ENCODE assay signal across 32 cellular contexts in genomic region chr5:145429170-145429569, GRCh38.
DNase-seq lines count a peak whose midpoint lies in the region; ATAC-seq and TF ChIP-seq lines count a peak whose summit lies in the region.
"Had no signal": no experiment of that assay in that cellular context is flagged by ENCODE, and none has a peak within 500 bp of the region (broad histone marks: within the 10 kb centered on the region; RNA-seq: fewer than 3 reads in every experiment).

No MANE protein-coding gene starts in this region.

- H3K27me3 Mint-ChIP-seq in activated T-cell treated with anti-CD3 and anti-CD28 coated beads, Interleukin-2, amount 50 U/mL, for 72 hours (ENCODE audit: low read depth): no peaks in the 10 kb centered on the region
- H3K27me3 Mint-ChIP-seq: activated CD8-positive, alpha-beta T cell treated with anti-CD3 and anti-CD28 coated beads for 36 hours; dendritic cell treated with granulocyte-macrophage colony-stimulating factor and Interleukin-4, amounts not matched to agents 40 ng/mL and 50 ng/mL, for 4 days had no signal

- H3K27ac Mint-ChIP-seq in activated T-cell treated with anti-CD3 and anti-CD28 coated beads, Interleukin-2, amount 50 U/mL, for 72 hours: no peak overlapping the region
- H3K27ac Mint-ChIP-seq: activated CD8-positive, alpha-beta T cell treated with anti-CD3 and anti-CD28 coated beads for 36 hours; activated naive CD4-positive, alpha-beta T cell treated with anti-CD3 and anti-CD28 coated beads, Interleukin-2, amount 50 U/mL, for 72 hours; dendritic cell treated with granulocyte-macrophage colony-stimulating factor and Interleukin-4, amounts not matched to agents 40 ng/mL and 50 ng/mL, for 4 days; endodermal cell; nephron had no signal

- ATAC-seq in GM18907 (IDR thresholded peaks at IDR 0.05; ENCODE audit: unreplicated experiment) (peak; percentile 45), HG02870 (IDR thresholded peaks at IDR 0.05; ENCODE audit: unreplicated experiment) (peak; percentile 82), omental fat pad (ENCODE audit: low FRiP score) (no peak)
- no peak for ATAC-seq in activated T-cell treated with anti-CD3 and anti-CD28 coated beads, Interleukin-2, amount 50 U/mL, for 72 hours (replicated peaks in 1 of 2)
- ATAC-seq: activated CD8-positive, alpha-beta T cell treated with anti-CD3 and anti-CD28 coated beads for 36 hours; activated naive CD4-positive, alpha-beta T cell treated with anti-CD3 and anti-CD28 coated beads, Interleukin-2, amount 50 U/mL, for 72 hours; left cardiac atrium; mucosa of descending colon had no signal

- TF ChIP-seq CTCF in omental fat pad (IDR thresholded peaks at IDR 0.05): no peak

- DNase-seq in MV-4-11 (lab: John Stamatoyannopoulos, UW) (peak; percentile 79), iris pigment epithelial cell (ENCODE audit: low read depth) (peak; percentile 14), SIG-M5 (lab: John Stamatoyannopoulos, UW) (no peak), omental fat pad (ENCODE audit: low spot score) (no peak)
- DNase-seq in activated T-cell treated with anti-CD3 and anti-CD28 coated beads, Interleukin-2, amount 50 U/mL, for 72 hours: no peak
- DNase-seq: ACHN; activated CD4-positive, CD25-positive, alpha-beta regulatory T cell treated with anti-CD3 and anti-CD28 coated beads, Interleukin-2, amount 50 U/mL, for 72 hours; activated CD8-positive, alpha-beta T cell treated with anti-CD3 and anti-CD28 coated beads for 36 hours; aorta; central memory CD4-positive, alpha-beta T cell; endodermal cell; foreskin melanocyte; GDM1; KBM-7; left cardiac atrium; MG63; mucosa of descending colon; NCI-H1417; NCI-H2081; NCI-H2227 treated with DMSO at 0.1 percent for 48 hours; NCI-H526 treated with DMSO at 0.1 percent for 48 hours; ovary; retina; small intestine; stomach; T-helper 1 cell; tibial artery had no signal

- H3K9me3 Mint-ChIP-seq in activated T-cell treated with anti-CD3 and anti-CD28 coated beads, Interleukin-2, amount 50 U/mL, for 72 hours: peaks cover 13 to 18% of the 10 kb centered on the region in 2 donors

- no peaks in the 10 kb centered on the region for H3K36me3 Mint-ChIP-seq in activated T-cell treated with anti-CD3 and anti-CD28 coated beads, Interleukin-2, amount 50 U/mL, for 72 hours (ENCODE audit: insufficient read depth in 2 of 2)
- H3K36me3 Mint-ChIP-seq: activated naive CD4-positive, alpha-beta T cell treated with anti-CD3 and anti-CD28 coated beads, Interleukin-2, amount 50 U/mL, for 72 hours had no signal

- no peaks in the 10 kb centered on the region for H3K4me1 Mint-ChIP-seq in activated T-cell treated with anti-CD3 and anti-CD28 coated beads, Interleukin-2, amount 50 U/mL, for 72 hours (ENCODE audit: low read depth)
- H3K4me1 Mint-ChIP-seq: nephron had no signal

- H3K4me3 Mint-ChIP-seq in activated T-cell treated with anti-CD3 and anti-CD28 coated beads, Interleukin-2, amount 50 U/mL, for 72 hours: no peak overlapping the region
- H3K4me3 Mint-ChIP-seq: activated CD8-positive, alpha-beta T cell treated with anti-CD3 and anti-CD28 coated beads for 36 hours; dendritic cell treated with granulocyte-macrophage colony-stimulating factor and Interleukin-4, amounts not matched to agents 40 ng/mL and 50 ng/mL, for 4 days; endodermal cell; nephron had no signal

Comparison
In these comparisons a context has a peak if more than half of its experiments do, and no peak if none do; other contexts are left out.
1. ATAC-seq: peak in GM18907 (single experiment) and HG02870 (single experiment); none in omental fat pad (single experiment) and activated T-cell treated with anti-CD3 and anti-CD28 coated beads, Interleukin-2, amount 50 U/mL, for 72 hours (0 of 2).
2. DNase-seq: peak in MV-4-11 (single experiment) and iris pigment epithelial cell (single experiment); none in SIG-M5 (single experiment), omental fat pad (single experiment) and activated T-cell treated with anti-CD3 and anti-CD28 coated beads, Interleukin-2, amount 50 U/mL, for 72 hours (0 of 2).